In the genomic region with DNA sequence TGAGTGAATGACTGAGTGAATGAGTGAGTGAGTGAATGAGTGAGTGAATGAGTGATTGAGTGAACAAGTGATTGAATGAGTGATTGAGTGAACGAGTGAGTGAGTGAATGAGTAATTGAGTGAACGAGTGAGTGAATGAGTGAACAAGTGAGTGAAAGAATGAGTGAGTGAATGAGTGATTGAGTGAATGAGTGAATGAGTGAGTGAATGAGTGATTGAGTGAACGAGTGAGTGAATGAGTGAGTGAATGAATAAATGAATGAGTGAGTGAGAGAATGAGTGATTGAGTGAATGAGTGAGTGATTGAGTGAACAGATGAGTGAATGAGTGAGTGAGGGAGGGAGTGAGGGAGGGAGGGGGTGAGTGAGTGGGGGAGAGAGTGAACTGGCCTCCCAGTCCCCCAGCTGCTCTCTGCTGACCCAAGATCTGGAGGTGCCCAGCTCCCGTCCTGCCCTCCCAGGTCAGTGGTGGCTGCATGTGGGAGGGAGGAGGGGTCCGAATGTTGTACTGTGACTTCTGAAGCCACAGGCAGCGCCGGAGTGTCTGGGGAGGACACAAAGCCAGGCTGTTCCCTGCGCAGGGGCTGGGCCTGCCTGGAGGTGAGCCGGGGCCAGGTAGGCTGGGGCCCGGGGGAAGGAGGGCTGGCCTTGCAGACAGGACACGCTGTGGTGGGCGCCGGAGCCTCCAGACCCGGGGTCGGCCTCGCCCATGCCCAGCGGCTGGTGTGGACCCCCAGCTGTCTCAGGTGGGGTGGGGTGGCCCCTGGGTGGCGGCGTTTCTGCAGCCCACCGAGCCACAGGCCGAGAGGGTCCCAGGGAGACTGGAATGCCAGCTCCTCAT, we compare ENCODE assay signal across 1 cellular context.
TF ChIP-seq lines count a peak whose summit lies in the region.

No MANE protein-coding gene starts in this region.

TF ChIP-seq in HepG2, 621 proteins besides CTCF, POLR2A, EP300 and RAD21 (continued from another document and continues in another):
- TF ChIP-seq, protein P1, sequence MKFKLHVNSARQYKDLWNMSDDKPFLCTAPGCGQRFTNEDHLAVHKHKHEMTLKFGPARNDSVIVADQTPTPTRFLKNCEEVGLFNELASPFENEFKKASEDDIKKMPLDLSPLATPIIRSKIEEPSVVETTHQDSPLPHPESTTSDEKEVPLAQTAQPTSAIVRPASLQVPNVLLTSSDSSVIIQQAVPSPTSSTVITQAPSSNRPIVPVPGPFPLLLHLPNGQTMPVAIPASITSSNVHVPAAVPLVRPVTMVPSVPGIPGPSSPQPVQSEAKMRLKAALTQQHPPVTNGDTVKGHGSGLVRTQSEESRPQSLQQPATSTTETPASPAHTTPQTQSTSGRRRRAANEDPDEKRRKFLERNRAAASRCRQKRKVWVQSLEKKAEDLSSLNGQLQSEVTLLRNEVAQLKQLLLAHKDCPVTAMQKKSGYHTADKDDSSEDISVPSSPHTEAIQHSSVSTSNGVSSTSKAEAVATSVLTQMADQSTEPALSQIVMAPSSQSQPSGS (CRISPR knock-in tag; IDR thresholded peaks at IDR 0.05), result no peak; the same call in 1 of the 2 replicates
- TF ChIP-seq SALL1 (CRISPR knock-in tag; IDR thresholded peaks at IDR 0.05) (peak; percentile 43), MEIS2 (CRISPR knock-in tag; IDR thresholded peaks at IDR 0.05) (no peak), ZNF850 (CRISPR knock-in tag; conservative IDR thresholded peaks at IDR 0.05) (no peak), ZNF564 (CRISPR knock-in tag; IDR thresholded peaks at IDR 0.05) (no peak), ZNF883 (CRISPR knock-in tag; IDR thresholded peaks at IDR 0.05; ENCODE audit: not compliant biosample characterization) (no peak), DMAP1 (CRISPR knock-in tag; IDR thresholded peaks at IDR 0.05) (no peak), TEAD2 (CRISPR knock-in tag; IDR thresholded peaks at IDR 0.05) (no peak), MEIS1 (CRISPR knock-in tag; IDR thresholded peaks at IDR 0.05; ENCODE audit: borderline replicate concordance) (no peak), TARDBP (CRISPR knock-in tag; IDR thresholded peaks at IDR 0.05) (peak; percentile 77; the same call in 1 of the 2 replicates), SETDB1 (CRISPR knock-in tag; IDR thresholded peaks at IDR 0.05; ENCODE audit: borderline replicate concordance) (no peak), ZNF136 (CRISPR knock-in tag; IDR thresholded peaks at IDR 0.05; ENCODE audit: low read depth) (no peak), ZNF83 (CRISPR knock-in tag; IDR thresholded peaks at IDR 0.05; ENCODE audit: borderline replicate concordance) (no peak; the same call in 1 of the 2 replicates), ZNF790 (CRISPR knock-in tag; IDR thresholded peaks at IDR 0.05; ENCODE audit: borderline replicate concordance) (no peak), HNF4G (IDR thresholded peaks at IDR 0.05; ENCODE audit: borderline replicate concordance, low read depth, low read length) (no peak), HNF4G (CRISPR knock-in tag; IDR thresholded peaks at IDR 0.05; ENCODE audit: borderline replicate concordance, low read depth) (no peak), ZNF839 (CRISPR knock-in tag; IDR thresholded peaks at IDR 0.05; ENCODE audit: borderline replicate concordance) (peak; percentile 56; the same call in 1 of the 2 replicates), SNAI1 (CRISPR knock-in tag; IDR thresholded peaks at IDR 0.05; ENCODE audit: borderline replicate concordance) (no peak), ZNF780A (CRISPR knock-in tag; IDR thresholded peaks at IDR 0.05) (0 out of 2 replicates have a peak, but pooled peaks have one; percentile 45), NCOR1 (IDR thresholded peaks at IDR 0.05; ENCODE audit: borderline replicate concordance, low read length) (peak; percentile 25; the same call in 1 of the 2 replicates), ZFP41 (CRISPR knock-in tag; IDR thresholded peaks at IDR 0.05; ENCODE audit: borderline replicate concordance) (0 out of 2 replicates have a peak, but pooled peaks have one; percentile 60), ZNF230 (CRISPR knock-in tag; IDR thresholded peaks at IDR 0.05) (peak; percentile 86; the same call in 1 of the 2 replicates), YY1 (IDR thresholded peaks at IDR 0.05; ENCODE audit: insufficient read depth, insufficient replicate concordance, low read depth, low read length) (peak; percentile 30), ZNF674 (CRISPR knock-in tag; IDR thresholded peaks at IDR 0.05; ENCODE audit: low read depth) (no peak), KLF6 (CRISPR knock-in tag; IDR thresholded peaks at IDR 0.05) (no peak), MED13 (CRISPR knock-in tag; IDR thresholded peaks at IDR 0.05) (no peak), ZNF431 (CRISPR knock-in tag; IDR thresholded peaks at IDR 0.05; ENCODE audit: borderline replicate concordance, low read depth) (0 out of 2 replicates have a peak, but pooled peaks have one; percentile 21)
- TF ChIP-seq, protein P2, sequence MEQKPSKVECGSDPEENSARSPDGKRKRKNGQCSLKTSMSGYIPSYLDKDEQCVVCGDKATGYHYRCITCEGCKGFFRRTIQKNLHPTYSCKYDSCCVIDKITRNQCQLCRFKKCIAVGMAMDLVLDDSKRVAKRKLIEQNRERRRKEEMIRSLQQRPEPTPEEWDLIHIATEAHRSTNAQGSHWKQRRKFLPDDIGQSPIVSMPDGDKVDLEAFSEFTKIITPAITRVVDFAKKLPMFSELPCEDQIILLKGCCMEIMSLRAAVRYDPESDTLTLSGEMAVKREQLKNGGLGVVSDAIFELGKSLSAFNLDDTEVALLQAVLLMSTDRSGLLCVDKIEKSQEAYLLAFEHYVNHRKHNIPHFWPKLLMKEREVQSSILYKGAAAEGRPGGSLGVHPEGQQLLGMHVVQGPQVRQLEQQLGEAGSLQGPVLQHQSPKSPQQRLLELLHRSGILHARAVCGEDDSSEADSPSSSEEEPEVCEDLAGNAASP (CRISPR knock-in tag; IDR thresholded peaks at IDR 0.05; ENCODE audit: borderline replicate concordance), result peak; percentile 88; the same call in 1 of the 2 replicates
- TF ChIP-seq, protein P3, sequence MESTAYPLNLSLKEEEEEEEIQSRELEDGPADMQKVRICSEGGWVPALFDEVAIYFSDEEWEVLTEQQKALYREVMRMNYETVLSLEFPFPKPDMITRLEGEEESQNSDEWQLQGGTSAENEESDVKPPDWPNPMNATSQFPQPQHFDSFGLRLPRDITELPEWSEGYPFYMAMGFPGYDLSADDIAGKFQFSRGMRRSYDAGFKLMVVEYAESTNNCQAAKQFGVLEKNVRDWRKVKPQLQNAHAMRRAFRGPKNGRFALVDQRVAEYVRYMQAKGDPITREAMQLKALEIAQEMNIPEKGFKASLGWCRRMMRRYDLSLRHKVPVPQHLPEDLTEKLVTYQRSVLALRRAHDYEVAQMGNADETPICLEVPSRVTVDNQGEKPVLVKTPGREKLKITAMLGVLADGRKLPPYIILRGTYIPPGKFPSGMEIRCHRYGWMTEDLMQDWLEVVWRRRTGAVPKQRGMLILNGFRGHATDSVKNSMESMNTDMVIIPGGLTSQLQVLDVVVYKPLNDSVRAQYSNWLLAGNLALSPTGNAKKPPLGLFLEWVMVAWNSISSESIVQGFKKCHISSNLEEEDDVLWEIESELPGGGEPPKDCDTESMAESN (CRISPR knock-in tag; conservative IDR thresholded peaks at IDR 0.05), result peak; percentile 53; the same call in 1 of the 2 replicates
- TF ChIP-seq, protein P4, sequence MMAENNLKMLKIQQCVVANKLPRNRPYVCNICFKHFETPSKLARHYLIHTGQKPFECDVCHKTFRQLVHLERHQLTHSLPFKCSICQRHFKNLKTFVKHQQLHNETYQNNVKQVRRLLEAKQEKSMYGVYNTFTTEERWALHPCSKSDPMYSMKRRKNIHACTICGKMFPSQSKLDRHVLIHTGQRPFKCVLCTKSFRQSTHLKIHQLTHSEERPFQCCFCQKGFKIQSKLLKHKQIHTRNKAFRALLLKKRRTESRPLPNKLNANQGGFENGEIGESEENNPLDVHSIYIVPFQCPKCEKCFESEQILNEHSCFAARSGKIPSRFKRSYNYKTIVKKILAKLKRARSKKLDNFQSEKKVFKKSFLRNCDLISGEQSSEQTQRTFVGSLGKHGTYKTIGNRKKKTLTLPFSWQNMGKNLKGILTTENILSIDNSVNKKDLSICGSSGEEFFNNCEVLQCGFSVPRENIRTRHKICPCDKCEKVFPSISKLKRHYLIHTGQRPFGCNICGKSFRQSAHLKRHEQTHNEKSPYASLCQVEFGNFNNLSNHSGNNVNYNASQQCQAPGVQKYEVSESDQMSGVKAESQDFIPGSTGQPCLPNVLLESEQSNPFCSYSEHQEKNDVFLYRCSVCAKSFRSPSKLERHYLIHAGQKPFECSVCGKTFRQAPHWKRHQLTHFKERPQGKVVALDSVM (CRISPR knock-in tag; IDR thresholded peaks at IDR 0.05), result no peak
- TF ChIP-seq, protein P5, sequence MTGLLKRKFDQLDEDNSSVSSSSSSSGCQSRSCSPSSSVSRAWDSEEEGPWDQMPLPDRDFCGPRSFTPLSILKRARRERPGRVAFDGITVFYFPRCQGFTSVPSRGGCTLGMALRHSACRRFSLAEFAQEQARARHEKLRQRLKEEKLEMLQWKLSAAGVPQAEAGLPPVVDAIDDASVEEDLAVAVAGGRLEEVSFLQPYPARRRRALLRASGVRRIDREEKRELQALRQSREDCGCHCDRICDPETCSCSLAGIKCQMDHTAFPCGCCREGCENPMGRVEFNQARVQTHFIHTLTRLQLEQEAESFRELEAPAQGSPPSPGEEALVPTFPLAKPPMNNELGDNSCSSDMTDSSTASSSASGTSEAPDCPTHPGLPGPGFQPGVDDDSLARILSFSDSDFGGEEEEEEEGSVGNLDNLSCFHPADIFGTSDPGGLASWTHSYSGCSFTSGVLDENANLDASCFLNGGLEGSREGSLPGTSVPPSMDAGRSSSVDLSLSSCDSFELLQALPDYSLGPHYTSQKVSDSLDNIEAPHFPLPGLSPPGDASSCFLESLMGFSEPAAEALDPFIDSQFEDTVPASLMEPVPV (CRISPR knock-in tag; IDR thresholded peaks at IDR 0.05), result peak; percentile 66; the same call in 1 of the 2 replicates
- TF ChIP-seq, protein P6, sequence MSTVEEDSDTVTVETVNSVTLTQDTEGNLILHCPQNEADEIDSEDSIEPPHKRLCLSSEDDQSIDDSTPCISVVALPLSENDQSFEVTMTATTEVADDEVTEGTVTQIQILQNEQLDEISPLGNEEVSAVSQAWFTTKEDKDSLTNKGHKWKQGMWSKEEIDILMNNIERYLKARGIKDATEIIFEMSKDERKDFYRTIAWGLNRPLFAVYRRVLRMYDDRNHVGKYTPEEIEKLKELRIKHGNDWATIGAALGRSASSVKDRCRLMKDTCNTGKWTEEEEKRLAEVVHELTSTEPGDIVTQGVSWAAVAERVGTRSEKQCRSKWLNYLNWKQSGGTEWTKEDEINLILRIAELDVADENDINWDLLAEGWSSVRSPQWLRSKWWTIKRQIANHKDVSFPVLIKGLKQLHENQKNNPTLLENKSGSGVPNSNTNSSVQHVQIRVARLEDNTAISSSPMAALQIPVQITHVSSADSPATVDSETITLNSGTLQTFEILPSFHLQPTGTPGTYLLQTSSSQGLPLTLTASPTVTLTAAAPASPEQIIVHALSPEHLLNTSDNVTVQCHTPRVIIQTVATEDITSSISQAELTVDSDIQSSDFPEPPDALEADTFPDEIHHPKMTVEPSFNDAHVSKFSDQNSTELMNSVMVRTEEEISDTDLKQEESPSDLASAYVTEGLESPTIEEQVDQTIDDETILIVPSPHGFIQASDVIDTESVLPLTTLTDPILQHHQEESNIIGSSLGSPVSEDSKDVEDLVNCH (CRISPR knock-in tag; IDR thresholded peaks at IDR 0.05), result no peak
- TF ChIP-seq, protein P7, sequence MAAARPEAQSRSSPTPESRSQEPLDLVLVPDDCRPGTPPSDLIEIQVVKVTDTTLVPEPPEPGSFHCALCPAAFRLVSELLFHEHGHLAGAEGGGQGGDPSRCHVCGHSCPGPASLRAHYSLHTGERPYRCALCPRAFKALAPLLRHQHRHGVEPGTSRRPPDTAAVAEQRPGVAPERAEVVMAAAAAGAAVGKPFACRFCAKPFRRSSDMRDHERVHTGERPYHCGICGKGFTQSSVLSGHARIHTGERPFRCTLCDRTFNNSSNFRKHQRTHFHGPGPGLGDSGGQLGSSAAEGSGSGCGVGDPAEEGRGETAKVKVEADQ (CRISPR knock-in tag; IDR thresholded peaks at IDR 0.05; ENCODE audit: borderline replicate concordance), result no peak
- TF ChIP-seq, protein P8, sequence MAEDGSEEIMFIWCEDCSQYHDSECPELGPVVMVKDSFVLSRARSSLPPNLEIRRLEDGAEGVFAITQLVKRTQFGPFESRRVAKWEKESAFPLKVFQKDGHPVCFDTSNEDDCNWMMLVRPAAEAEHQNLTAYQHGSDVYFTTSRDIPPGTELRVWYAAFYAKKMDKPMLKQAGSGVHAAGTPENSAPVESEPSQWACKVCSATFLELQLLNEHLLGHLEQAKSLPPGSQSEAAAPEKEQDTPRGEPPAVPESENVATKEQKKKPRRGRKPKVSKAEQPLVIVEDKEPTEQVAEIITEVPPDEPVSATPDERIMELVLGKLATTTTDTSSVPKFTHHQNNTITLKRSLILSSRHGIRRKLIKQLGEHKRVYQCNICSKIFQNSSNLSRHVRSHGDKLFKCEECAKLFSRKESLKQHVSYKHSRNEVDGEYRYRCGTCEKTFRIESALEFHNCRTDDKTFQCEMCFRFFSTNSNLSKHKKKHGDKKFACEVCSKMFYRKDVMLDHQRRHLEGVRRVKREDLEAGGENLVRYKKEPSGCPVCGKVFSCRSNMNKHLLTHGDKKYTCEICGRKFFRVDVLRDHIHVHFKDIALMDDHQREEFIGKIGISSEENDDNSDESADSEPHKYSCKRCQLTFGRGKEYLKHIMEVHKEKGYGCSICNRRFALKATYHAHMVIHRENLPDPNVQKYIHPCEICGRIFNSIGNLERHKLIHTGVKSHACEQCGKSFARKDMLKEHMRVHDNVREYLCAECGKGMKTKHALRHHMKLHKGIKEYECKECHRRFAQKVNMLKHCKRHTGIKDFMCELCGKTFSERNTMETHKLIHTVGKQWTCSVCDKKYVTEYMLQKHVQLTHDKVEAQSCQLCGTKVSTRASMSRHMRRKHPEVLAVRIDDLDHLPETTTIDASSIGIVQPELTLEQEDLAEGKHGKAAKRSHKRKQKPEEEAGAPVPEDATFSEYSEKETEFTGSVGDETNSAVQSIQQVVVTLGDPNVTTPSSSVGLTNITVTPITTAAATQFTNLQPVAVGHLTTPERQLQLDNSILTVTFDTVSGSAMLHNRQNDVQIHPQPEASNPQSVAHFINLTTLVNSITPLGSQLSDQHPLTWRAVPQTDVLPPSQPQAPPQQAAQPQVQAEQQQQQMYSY (CRISPR knock-in tag; IDR thresholded peaks at IDR 0.05), result no peak; the same call in 1 of the 2 replicates
